29 cellular contexts compared by ENCODE assay signal in the genomic region with DNA sequence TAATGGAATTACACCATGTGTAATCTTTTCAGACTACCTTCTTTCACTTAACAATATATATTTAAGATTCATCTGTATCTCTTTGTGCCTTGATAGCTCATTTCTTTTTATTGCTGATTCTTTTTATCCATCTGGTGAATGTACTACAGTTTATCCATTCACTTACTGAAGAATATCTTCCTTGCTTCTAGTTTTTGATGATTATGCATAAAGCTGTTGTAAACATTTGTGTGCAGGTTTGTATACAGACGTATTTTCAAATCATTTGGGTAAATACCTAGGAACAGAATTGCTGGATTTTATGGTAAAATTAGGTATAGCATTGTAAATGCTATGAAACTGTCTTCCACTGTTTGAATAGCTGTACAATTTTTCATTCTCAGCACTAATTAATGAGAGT.
"Had no signal": no experiment of that assay in that cellular context is flagged by ENCODE, and none has a peak within 500 bp of the region (broad histone marks: within the 10 kb centered on the region; RNA-seq: fewer than 3 reads in every experiment).

No MANE protein-coding gene starts in this region.

- ATAC-seq: effector memory CD8-positive, alpha-beta T cell; esophagus mucosa; foreskin keratinocyte; gastrocnemius medialis; gastroesophageal sphincter; heart left ventricle; heart right ventricle had no signal

- H3K27me3 Mint-ChIP-seq: dendritic cell treated with granulocyte-macrophage colony-stimulating factor and Interleukin-4, amounts not matched to agents 40 ng/mL and 50 ng/mL, for 4 days; effector memory CD8-positive, alpha-beta T cell had no signal

- H3K4me1 Mint-ChIP-seq: endodermal cell had no signal

- H3K9me3 ChIP-seq: colonic mucosa, gastrocnemius medialis had no signal

- H3K4me1 ChIP-seq: colonic mucosa, esophagus muscularis mucosa, esophagus squamous epithelium, foreskin keratinocyte, gastrocnemius medialis, gastroesophageal sphincter, heart left ventricle, heart right ventricle had no signal

- H3K4me3 ChIP-seq: colonic mucosa, coronary artery, dorsolateral prefrontal cortex, esophagus muscularis mucosa, esophagus squamous epithelium, gastrocnemius medialis, gastroesophageal sphincter, heart left ventricle, heart right ventricle had no signal

- H3K4me3 Mint-ChIP-seq: dendritic cell treated with granulocyte-macrophage colony-stimulating factor and Interleukin-4, amounts not matched to agents 40 ng/mL and 50 ng/mL, for 4 days; effector memory CD8-positive, alpha-beta T cell; endodermal cell had no signal

- H3K27ac Mint-ChIP-seq: dendritic cell treated with granulocyte-macrophage colony-stimulating factor and Interleukin-4, amounts not matched to agents 40 ng/mL and 50 ng/mL, for 4 days; effector memory CD8-positive, alpha-beta T cell; endodermal cell had no signal

- DNase-seq: colonic mucosa; cortex of kidney; dermis blood vessel endothelial cell; dorsolateral prefrontal cortex; effector CD4-positive, alpha-beta T cell; effector CD8-positive, alpha-beta T cell; effector memory CD4-positive, alpha-beta T cell; effector memory CD8-positive, alpha-beta T cell; endodermal cell; erythroblast; esophagus squamous epithelium; foreskin fibroblast; foreskin keratinocyte; foreskin melanocyte; gastrocnemius medialis; glutamatergic neuron; head of caudate nucleus; heart left ventricle; heart right ventricle had no signal

- H3K27me3 ChIP-seq: colonic mucosa, dorsolateral prefrontal cortex, esophagus muscularis mucosa, esophagus squamous epithelium, foreskin keratinocyte, gastrocnemius medialis, gastroesophageal sphincter, heart left ventricle, heart right ventricle had no signal

- FAIRE-seq: colon, endometrium, endothelial cell of umbilical vein, frontal cortex had no signal

- H3K36me3 ChIP-seq: colonic mucosa, esophagus muscularis mucosa, esophagus squamous epithelium, gastrocnemius medialis, gastroesophageal sphincter, heart left ventricle, heart right ventricle had no signal

- H3K27ac ChIP-seq: colonic mucosa, coronary artery, dorsolateral prefrontal cortex, epithelial cell of prostate, esophagus muscularis mucosa, esophagus squamous epithelium, foreskin keratinocyte, gastrocnemius medialis, gastroesophageal sphincter, heart left ventricle, heart right ventricle had no signal
